ENCODE assay signal across 34 cellular contexts in genomic region chr12:49976547-49976946, GRCh38. TPM values are rescaled to one million over a fixed set of nuclear protein-coding genes. Genes with fewer than 3 reads are reported as not detected.
"Had no signal": no experiment of that assay in that cellular context is flagged by ENCODE, and none has a peak within 500 bp of the region (broad histone marks: within the 10 kb centered on the region; RNA-seq: fewer than 3 reads in every experiment).

No MANE protein-coding gene starts in this region.

- H3K27me3 ChIP-seq: ascending aorta, brain microvascular endothelial cell, colonic mucosa, esophagus muscularis mucosa, foreskin keratinocyte, gastrocnemius medialis had no signal

- H3K4me3 ChIP-seq: ascending aorta, colonic mucosa, esophagus muscularis mucosa, gastrocnemius medialis, heart left ventricle had no signal

- DNase-seq: activated CD4-positive, alpha-beta memory T cell treated with anti-CD3 and anti-CD28 coated beads for 36 hours; activated CD4-positive, alpha-beta T cell treated with anti-CD3 and anti-CD28 coated beads for 36 hours; activated CD4-positive, alpha-beta T cell treated with anti-CD3 and anti-CD28 coated beads, Interleukin-2, amount 10 ng/mL, durations not matched to agents 24 days and 14 days; activated CD4-positive, CD25-positive, alpha-beta regulatory T cell; activated CD4-positive, CD25-positive, alpha-beta regulatory T cell treated with anti-CD3 and anti-CD28 coated beads, Interleukin-2, amount 50 U/mL, for 72 hours; activated CD8-positive, alpha-beta memory T cell treated with anti-CD3 and anti-CD28 coated beads, Interleukin-2, amount 10 ng/mL, durations not matched to agents 7 days and 5 days; activated CD8-positive, alpha-beta memory T cell treated with anti-CD3 and anti-CD28 coated beads, Interleukin-2, amount 50 U/mL, for 4 hours; activated CD8-positive, alpha-beta T cell treated with anti-CD3 and anti-CD28 coated beads, Interleukin-2, amount 10 ng/mL, durations not matched to agents 7 days and 5 days; activated gamma-delta T cell treated with Interleukin-2 at 50 U/mL for 16 hours; activated naive CD4-positive, alpha-beta T cell treated with anti-CD3 and anti-CD28 coated beads, Interleukin-2, amount 50 U/mL, for 16 hours; activated naive CD4-positive, alpha-beta T cell treated with Interleukin-2 at 50 U/mL for 16 hours; activated T-cell treated with anti-CD3 and anti-CD28 coated beads, Interleukin-2, amount 50 U/mL, for 1 hour; activated T-cell treated with anti-CD3 and anti-CD28 coated beads, Interleukin-2, amount 50 U/mL, for 48 hours; brain microvascular endothelial cell; caudate nucleus; colonic mucosa; dermis blood vessel endothelial cell; effector CD4-positive, alpha-beta T cell; effector memory CD8-positive, alpha-beta T cell; erythroblast; foreskin keratinocyte; gastrocnemius medialis; glutamatergic neuron; heart left ventricle; T-helper 1 cell; T-helper 17 cell had no signal

- H3K4me1 ChIP-seq: colonic mucosa, foreskin keratinocyte, gastrocnemius medialis had no signal

- H3K27ac Mint-ChIP-seq: activated CD4-positive, alpha-beta memory T cell treated with anti-CD3 and anti-CD28 coated beads for 36 hours; activated CD4-positive, alpha-beta T cell treated with anti-CD3 and anti-CD28 coated beads for 36 hours; activated CD4-positive, alpha-beta T cell treated with anti-CD3 and anti-CD28 coated beads, Interleukin-2, amount 10 ng/mL, durations not matched to agents 24 days and 14 days; activated CD8-positive, alpha-beta memory T cell treated with anti-CD3 and anti-CD28 coated beads, Interleukin-2, amount 10 ng/mL, durations not matched to agents 7 days and 5 days; activated CD8-positive, alpha-beta T cell treated with anti-CD3 and anti-CD28 coated beads, Interleukin-2, amount 10 ng/mL, durations not matched to agents 7 days and 5 days; activated naive CD8-positive, alpha-beta T cell; activated T-helper 1 cell treated with anti-CD3 and anti-CD28 coated beads, Interleukin-12 subunit alpha, Interleukin-12 subunit beta, Interleukin-2, Interleukin-4 antibody, amounts not matched to agents 30 ng/mL and 10 ng/mL and 1 ng/mL, durations not matched to agents 14 hours and 24 hours and 36 hours; activated T-helper 2 cell treated with anti-CD3 and anti-CD28 coated beads, Interferon-gamma antibody, Interleukin-2, Interleukin-4, amounts not matched to agents 10 μg/mL and 5 μg/mL and 100 μg/mL, durations not matched to agents 14 hours and 24 hours and 36 hours; effector memory CD8-positive, alpha-beta T cell; T-helper 17 cell; T-helper 2 cell treated with Interferon-gamma antibody and Interleukin-4, amounts not matched to agents 5 μg/mL and 100 μg/mL, for 36 hours had no signal

- H3K9me3 Mint-ChIP-seq: activated CD4-positive, alpha-beta memory T cell treated with anti-CD3 and anti-CD28 coated beads for 36 hours; activated CD4-positive, alpha-beta T cell treated with anti-CD3 and anti-CD28 coated beads, Interleukin-2, amount 10 ng/mL, durations not matched to agents 24 days and 14 days; activated T-helper 1 cell treated with anti-CD3 and anti-CD28 coated beads, Interleukin-12 subunit alpha, Interleukin-12 subunit beta, Interleukin-2, Interleukin-4 antibody, amounts not matched to agents 30 ng/mL and 10 ng/mL and 1 ng/mL, durations not matched to agents 14 hours and 24 hours and 36 hours; activated T-helper 2 cell treated with anti-CD3 and anti-CD28 coated beads, Interferon-gamma antibody, Interleukin-2, Interleukin-4, amounts not matched to agents 10 μg/mL and 5 μg/mL and 100 μg/mL, durations not matched to agents 14 hours and 24 hours and 36 hours; effector memory CD8-positive, alpha-beta T cell; T-helper 2 cell treated with Interferon-gamma antibody and Interleukin-4, amounts not matched to agents 5 μg/mL and 100 μg/mL, for 36 hours had no signal

- H3K9me3 ChIP-seq: ascending aorta, colonic mucosa, esophagus muscularis mucosa, gastrocnemius medialis, heart left ventricle had no signal

- H3K4me1 Mint-ChIP-seq: activated CD4-positive, alpha-beta T cell treated with anti-CD3 and anti-CD28 coated beads for 36 hours; activated CD4-positive, alpha-beta T cell treated with anti-CD3 and anti-CD28 coated beads, Interleukin-2, amount 10 ng/mL, durations not matched to agents 24 days and 14 days; activated CD8-positive, alpha-beta memory T cell treated with anti-CD3 and anti-CD28 coated beads, Interleukin-2, amount 10 ng/mL, durations not matched to agents 7 days and 5 days had no signal

- H3K36me3 Mint-ChIP-seq: activated CD4-positive, alpha-beta memory T cell treated with anti-CD3 and anti-CD28 coated beads for 36 hours; activated CD8-positive, alpha-beta memory T cell treated with anti-CD3 and anti-CD28 coated beads, Interleukin-2, amount 10 ng/mL, durations not matched to agents 7 days and 5 days; activated naive CD8-positive, alpha-beta T cell had no signal

- H3K4me3 Mint-ChIP-seq: activated CD4-positive, alpha-beta memory T cell treated with anti-CD3 and anti-CD28 coated beads for 36 hours; activated CD4-positive, alpha-beta T cell treated with anti-CD3 and anti-CD28 coated beads for 36 hours; activated CD4-positive, alpha-beta T cell treated with anti-CD3 and anti-CD28 coated beads, Interleukin-2, amount 10 ng/mL, durations not matched to agents 24 days and 14 days; activated CD8-positive, alpha-beta memory T cell treated with anti-CD3 and anti-CD28 coated beads, Interleukin-2, amount 10 ng/mL, durations not matched to agents 7 days and 5 days; activated CD8-positive, alpha-beta T cell treated with anti-CD3 and anti-CD28 coated beads, Interleukin-2, amount 10 ng/mL, durations not matched to agents 7 days and 5 days; activated naive CD8-positive, alpha-beta T cell; activated T-helper 1 cell treated with anti-CD3 and anti-CD28 coated beads, Interleukin-12 subunit alpha, Interleukin-12 subunit beta, Interleukin-2, Interleukin-4 antibody, amounts not matched to agents 30 ng/mL and 10 ng/mL and 1 ng/mL, durations not matched to agents 14 hours and 24 hours and 36 hours; effector memory CD8-positive, alpha-beta T cell; T-helper 17 cell; T-helper 2 cell treated with Interferon-gamma antibody and Interleukin-4, amounts not matched to agents 5 μg/mL and 100 μg/mL, for 36 hours had no signal

- H3K27me3 Mint-ChIP-seq: activated CD4-positive, alpha-beta memory T cell treated with anti-CD3 and anti-CD28 coated beads for 36 hours; activated CD4-positive, alpha-beta T cell treated with anti-CD3 and anti-CD28 coated beads for 36 hours; activated CD4-positive, alpha-beta T cell treated with anti-CD3 and anti-CD28 coated beads, Interleukin-2, amount 10 ng/mL, durations not matched to agents 24 days and 14 days; activated CD8-positive, alpha-beta memory T cell treated with anti-CD3 and anti-CD28 coated beads, Interleukin-2, amount 10 ng/mL, durations not matched to agents 7 days and 5 days; activated naive CD8-positive, alpha-beta T cell; effector memory CD8-positive, alpha-beta T cell; T-helper 17 cell had no signal

- H3K27ac ChIP-seq: ascending aorta, brain microvascular endothelial cell, colonic mucosa, esophagus muscularis mucosa, foreskin keratinocyte, gastrocnemius medialis, heart left ventricle had no signal

- H3K36me3 ChIP-seq: ascending aorta, brain microvascular endothelial cell, colonic mucosa, esophagus muscularis mucosa, gastrocnemius medialis, heart left ventricle had no signal

- ATAC-seq: activated CD4-positive, alpha-beta T cell treated with anti-CD3 and anti-CD28 coated beads for 36 hours; activated CD8-positive, alpha-beta memory T cell treated with anti-CD3 and anti-CD28 coated beads, Interleukin-2, amount 10 ng/mL, durations not matched to agents 7 days and 5 days; activated CD8-positive, alpha-beta T cell treated with anti-CD3 and anti-CD28 coated beads, Interleukin-2, amount 10 ng/mL, durations not matched to agents 7 days and 5 days; effector memory CD8-positive, alpha-beta T cell; foreskin keratinocyte; gastrocnemius medialis; heart left ventricle; T-helper 17 cell had no signal

RNA-seq across cellular contexts. Expression of gene AQP6, which starts 3.8 kb away (rescaled TPM):
- total RNA-seq: activated CD4-positive, alpha-beta memory T cell treated with anti-CD3 and anti-CD28 coated beads for 36 hours; activated CD4-positive, alpha-beta T cell treated with anti-CD3 and anti-CD28 coated beads for 36 hours; activated CD4-positive, alpha-beta T cell treated with anti-CD3 and anti-CD28 coated beads, Interleukin-2, amount 10 ng/mL, durations not matched to agents 24 days and 14 days; activated CD8-positive, alpha-beta memory T cell treated with anti-CD3 and anti-CD28 coated beads for 36 hours; activated CD8-positive, alpha-beta memory T cell treated with anti-CD3 and anti-CD28 coated beads, Interleukin-2, amount 10 ng/mL, durations not matched to agents 7 days and 5 days; activated CD8-positive, alpha-beta T cell treated with anti-CD3 and anti-CD28 coated beads, Interleukin-2, amount 10 ng/mL, durations not matched to agents 7 days and 5 days; activated T-helper 1 cell treated with anti-CD3 and anti-CD28 coated beads, Interleukin-12 subunit alpha, Interleukin-12 subunit beta, Interleukin-2, Interleukin-4 antibody, amounts not matched to agents 30 ng/mL and 10 ng/mL and 1 ng/mL, durations not matched to agents 14 hours and 24 hours and 36 hours; activated T-helper 2 cell treated with anti-CD3 and anti-CD28 coated beads, Interferon-gamma antibody, Interleukin-2, Interleukin-4, amounts not matched to agents 10 μg/mL and 5 μg/mL and 100 μg/mL, durations not matched to agents 14 hours and 24 hours and 36 hours; ascending aorta; bronchial epithelial cell; colonic mucosa; dermis blood vessel endothelial cell; gastrocnemius medialis; heart left ventricle; T-helper 17 cell had no signal

RNA-seq across cellular contexts. Expression of gene AQP5, which starts 14.9 kb away (rescaled TPM):
- total RNA-seq: activated CD4-positive, alpha-beta memory T cell treated with anti-CD3 and anti-CD28 coated beads for 36 hours; activated CD4-positive, alpha-beta T cell treated with anti-CD3 and anti-CD28 coated beads for 36 hours; activated CD4-positive, alpha-beta T cell treated with anti-CD3 and anti-CD28 coated beads, Interleukin-2, amount 10 ng/mL, durations not matched to agents 24 days and 14 days; activated CD8-positive, alpha-beta memory T cell treated with anti-CD3 and anti-CD28 coated beads for 36 hours; activated CD8-positive, alpha-beta memory T cell treated with anti-CD3 and anti-CD28 coated beads, Interleukin-2, amount 10 ng/mL, durations not matched to agents 7 days and 5 days; activated CD8-positive, alpha-beta T cell treated with anti-CD3 and anti-CD28 coated beads, Interleukin-2, amount 10 ng/mL, durations not matched to agents 7 days and 5 days; activated T-helper 1 cell treated with anti-CD3 and anti-CD28 coated beads, Interleukin-12 subunit alpha, Interleukin-12 subunit beta, Interleukin-2, Interleukin-4 antibody, amounts not matched to agents 30 ng/mL and 10 ng/mL and 1 ng/mL, durations not matched to agents 14 hours and 24 hours and 36 hours; activated T-helper 2 cell treated with anti-CD3 and anti-CD28 coated beads, Interferon-gamma antibody, Interleukin-2, Interleukin-4, amounts not matched to agents 10 μg/mL and 5 μg/mL and 100 μg/mL, durations not matched to agents 14 hours and 24 hours and 36 hours; ascending aorta; colonic mucosa; foreskin keratinocyte; gastrocnemius medialis; T-helper 17 cell had no signal
- polyA plus RNA-seq: foreskin keratinocyte had no signal

RNA-seq across cellular contexts. Expression of gene AQP2, which starts 26.0 kb away (rescaled TPM):
- total RNA-seq: activated CD4-positive, alpha-beta memory T cell treated with anti-CD3 and anti-CD28 coated beads for 36 hours; activated CD4-positive, alpha-beta T cell treated with anti-CD3 and anti-CD28 coated beads for 36 hours; activated CD4-positive, alpha-beta T cell treated with anti-CD3 and anti-CD28 coated beads, Interleukin-2, amount 10 ng/mL, durations not matched to agents 24 days and 14 days; activated CD8-positive, alpha-beta memory T cell treated with anti-CD3 and anti-CD28 coated beads for 36 hours; activated CD8-positive, alpha-beta memory T cell treated with anti-CD3 and anti-CD28 coated beads, Interleukin-2, amount 10 ng/mL, durations not matched to agents 7 days and 5 days; activated CD8-positive, alpha-beta T cell treated with anti-CD3 and anti-CD28 coated beads, Interleukin-2, amount 10 ng/mL, durations not matched to agents 7 days and 5 days; activated T-helper 1 cell treated with anti-CD3 and anti-CD28 coated beads, Interleukin-12 subunit alpha, Interleukin-12 subunit beta, Interleukin-2, Interleukin-4 antibody, amounts not matched to agents 30 ng/mL and 10 ng/mL and 1 ng/mL, durations not matched to agents 14 hours and 24 hours and 36 hours; activated T-helper 2 cell treated with anti-CD3 and anti-CD28 coated beads, Interferon-gamma antibody, Interleukin-2, Interleukin-4, amounts not matched to agents 10 μg/mL and 5 μg/mL and 100 μg/mL, durations not matched to agents 14 hours and 24 hours and 36 hours; ascending aorta; bronchial epithelial cell; colonic mucosa; dermis blood vessel endothelial cell; esophagus muscularis mucosa; foreskin keratinocyte; gastrocnemius medialis; heart left ventricle; T-helper 17 cell had no signal
- polyA plus RNA-seq: foreskin keratinocyte, heart left ventricle had no signal
